In genomic region chr14:43042408-43042807, GRCh38 we compare ENCODE assay signal across 15 cellular contexts.
"Had no signal": no experiment of that assay in that cellular context is flagged by ENCODE, and none has a peak within 500 bp of the region (broad histone marks: within the 10 kb centered on the region; RNA-seq: fewer than 3 reads in every experiment).

No MANE protein-coding gene starts in this region.

- H3K4me3 ChIP-seq: pancreas, thyroid gland, uterus had no signal

- H3K27me3 Mint-ChIP-seq: central memory CD8-positive, alpha-beta T cell had no signal

- H3K4me3 Mint-ChIP-seq: brain; central memory CD8-positive, alpha-beta T cell; stimulated activated effector memory CD8-positive, alpha-beta T cell treated with anti-CD3 and anti-CD28 coated beads, Interleukin-12 subunit alpha, Interleukin-12 subunit beta, amount 100 ng/mL, for 72 hours had no signal

- H3K9me3 ChIP-seq: pancreas, thyroid gland, uterus had no signal

- DNase-seq: activated CD4-positive, alpha-beta T cell treated with anti-CD3 and anti-CD28 coated beads, Interleukin-2, amount 50 U/mL, for 4 hours; activated T-cell treated with anti-CD3 and anti-CD28 coated beads, Interleukin-2, amount 50 U/mL, for 1 hour; amniotic stem cell; cortex of kidney; effector CD8-positive, alpha-beta T cell; pancreas; thyroid gland; uterus had no signal

- FAIRE-seq: frontal cortex, keratinocyte, pancreas had no signal

- H3K36me3 ChIP-seq: pancreas, thyroid gland, uterus had no signal

- H3K4me1 ChIP-seq: pancreas, thyroid gland, uterus had no signal

- H3K9me3 Mint-ChIP-seq: brain had no signal

- ATAC-seq: activated CD4-positive, CD25-positive, alpha-beta regulatory T cell treated with anti-CD3 and anti-CD28 coated beads, Interleukin-2, amount 50 U/mL, for 24 hours; activated naive CD4-positive, alpha-beta T cell treated with anti-CD3 and anti-CD28 coated beads, Interleukin-2, amount 50 U/mL, for 72 hours; pancreas; stimulated activated effector memory CD8-positive, alpha-beta T cell treated with anti-CD3 and anti-CD28 coated beads, Interleukin-12 subunit alpha, Interleukin-12 subunit beta, amount 100 ng/mL, for 72 hours had no signal

- H3K27ac ChIP-seq: pancreas, thyroid gland, uterus had no signal

- H3K4me1 Mint-ChIP-seq: central memory CD8-positive, alpha-beta T cell; stimulated activated effector memory CD8-positive, alpha-beta T cell treated with anti-CD3 and anti-CD28 coated beads, Interleukin-12 subunit alpha, Interleukin-12 subunit beta, amount 100 ng/mL, for 72 hours had no signal

- H3K27ac Mint-ChIP-seq: activated naive CD4-positive, alpha-beta T cell treated with anti-CD3 and anti-CD28 coated beads, Interleukin-2, amount 50 U/mL, for 72 hours; stimulated activated effector memory CD8-positive, alpha-beta T cell treated with anti-CD3 and anti-CD28 coated beads, Interleukin-12 subunit alpha, Interleukin-12 subunit beta, amount 100 ng/mL, for 72 hours had no signal

- H3K27me3 ChIP-seq: pancreas, thyroid gland, uterus had no signal

- H3K36me3 Mint-ChIP-seq: activated naive CD4-positive, alpha-beta T cell treated with anti-CD3 and anti-CD28 coated beads, Interleukin-2, amount 50 U/mL, for 72 hours; brain; stimulated activated effector memory CD8-positive, alpha-beta T cell treated with anti-CD3 and anti-CD28 coated beads, Interleukin-12 subunit alpha, Interleukin-12 subunit beta, amount 100 ng/mL, for 72 hours had no signal
